ENCODE assay signal across 8 cellular contexts in the genomic region with DNA sequence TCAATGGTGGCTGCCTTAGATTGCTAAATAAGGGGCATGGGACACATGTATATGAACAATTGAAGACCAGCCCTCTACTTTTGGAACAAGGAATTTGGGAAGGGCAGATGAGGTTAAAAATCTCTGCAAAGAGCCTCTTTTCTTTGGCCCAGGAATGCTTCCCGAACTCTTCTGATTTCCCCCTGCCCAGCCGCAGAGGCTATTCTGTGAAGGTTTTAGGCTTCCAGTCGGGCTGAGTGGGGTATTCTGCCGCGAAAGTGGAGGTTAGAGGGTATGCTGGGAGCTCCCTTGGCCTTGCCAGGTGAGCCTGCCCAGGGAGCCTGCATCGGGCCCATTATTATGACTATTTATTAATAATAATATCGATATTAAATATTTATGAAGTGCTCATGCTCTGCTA. TPM values are rescaled to one million over a fixed set of nuclear protein-coding genes. Genes with fewer than 3 reads are reported as not detected.
DNase-seq lines count a peak whose midpoint lies in the region; ATAC-seq and TF ChIP-seq lines count a peak whose summit lies in the region.

No MANE protein-coding gene starts in this region.

- H2AFZ ChIP-seq in Loucy (ENCODE audit: low read length), result 0 out of 2 replicates have a peak overlapping the region, but pooled peaks have one; percentile 6

- H3K9me3 Mint-ChIP-seq in neural crest cell, result no peaks in the 10 kb centered on the region

- H3K27ac ChIP-seq in dorsolateral prefrontal cortex, result peak overlapping the region; percentile 91 to 100 (median 98)

- no peak overlapping the region for H3K27ac Mint-ChIP-seq in neural crest cell (ENCODE audit: unreplicated experiment)

- no peak for DNase-seq in AG10803 (ENCODE audit: low read depth)
- peak in 1 of 10 donors; percentile 30 for DNase-seq in dorsolateral prefrontal cortex
- no peak for DNase-seq in neural crest cell (ENCODE audit: low read depth, low spot score)
- DNase-seq in HuH-7.5 (ENCODE audit: low spot score), result no peak
- no peak for DNase-seq in RKO (ENCODE audit: low spot score)

- no peaks in the 10 kb centered on the region for H3F3A ChIP-seq in Loucy (ENCODE audit: low read depth)

- H3K9me2 ChIP-seq in Loucy (replicated peaks; ENCODE audit: low read depth, low read length), result no peaks in the 10 kb centered on the region

- H3K4me2 ChIP-seq in Loucy (ENCODE audit: low read depth, low read length, poor library complexity, severe bottlenecking), result peak overlapping the region; percentile 89

- H3K9ac ChIP-seq in Loucy (ENCODE audit: low read depth, low read length, poor library complexity, severe bottlenecking), result no peak overlapping the region

- TF ChIP-seq CTCF in AG10803 (conservative IDR thresholded peaks at IDR 0.05; ENCODE audit: low read length) (no peak), Loucy (conservative IDR thresholded peaks at IDR 0.05; ENCODE audit: low read length) (no peak), dorsolateral prefrontal cortex (IDR thresholded peaks at IDR 0.05 in 54 of 56, conservative IDR thresholded peaks at IDR 0.05 in 2 of 56; ENCODE audit: low read depth in 1 of 56, partially characterized antibody in 56 of 56) (no peak), neural crest cell (conservative IDR thresholded peaks at IDR 0.05) (no peak)

- H3K36me3 ChIP-seq in Loucy (ENCODE audit: insufficient read depth, low read length), result no peaks in the 10 kb centered on the region

- H3K4me3 ChIP-seq in AG10803 (ENCODE audit: low read length), result peak overlapping the region; percentile 81
- H3K4me3 ChIP-seq in Loucy (ENCODE audit: low read length, poor library complexity, severe bottlenecking), result peak overlapping the region; percentile 83
- peak overlapping the region; percentile 56 to 96 (median 86) for H3K4me3 ChIP-seq in dorsolateral prefrontal cortex

- no peaks in the 10 kb centered on the region for H3K9me3 ChIP-seq in Loucy (ENCODE audit: insufficient read depth, low read depth, low read length)

- peaks cover 14% of the 10 kb centered on the region for H3K4me1 ChIP-seq in Loucy (ENCODE audit: insufficient read depth, low read length, poor library complexity, severe bottlenecking)

- intact Hi-C loops in dorsolateral prefrontal cortex (cut with DNase I), result loop anchor here (2.0 to 10.0 kb wide), 3 partner anchors 44 to 452 kb away; a partner anchor contains a TSS

- H3K27me3 ChIP-seq in Loucy (ENCODE audit: insufficient read depth, low read length, poor library complexity, severe bottlenecking) (no peaks in the 10 kb centered on the region), dorsolateral prefrontal cortex (no peaks in the 10 kb centered on the region)

- H3K36me3 Mint-ChIP-seq in neural crest cell (ENCODE audit: low read depth), result no peaks in the 10 kb centered on the region

- ATAC-seq in HG03280 (IDR thresholded peaks at IDR 0.05; ENCODE audit: unreplicated experiment), result no peak
- no peak for ATAC-seq in GM21786 (IDR thresholded peaks at IDR 0.05; ENCODE audit: unreplicated experiment)

- H3K4me1 Mint-ChIP-seq in neural crest cell, result peaks cover 17% of the 10 kb centered on the region

- no peaks in the 10 kb centered on the region for H3K79me2 ChIP-seq in Loucy (ENCODE audit: insufficient read depth, low read length)

- H3K27me3 Mint-ChIP-seq in neural crest cell (ENCODE audit: low read depth), result no peaks in the 10 kb centered on the region

- H3K4me3 Mint-ChIP-seq in neural crest cell, result peak overlapping the region; percentile 79

- H4K20me1 ChIP-seq in Loucy (ENCODE audit: insufficient read depth, low read length, poor library complexity, severe bottlenecking), result no peaks in the 10 kb centered on the region

RNA-seq across cellular contexts. Expression of a gene that starts 1.2 kb away (rescaled TPM):
- total RNA-seq in dorsolateral prefrontal cortex (100 to 1,000 TPM in 9 of 120 experiments, 10 to 100 TPM in 111; 55.9 to 145 (median 76.9) TPM), neural crest cell (7.7 and 9.3 TPM in 2 replicates)

RNA-seq across cellular contexts. Expression of a gene that starts 22.0 kb away (rescaled TPM):
- 100 to 1,000 TPM in 119 of 120 experiments, 10 to 100 TPM in 1; 91.8 to 231 (median 151) TPM for total RNA-seq in dorsolateral prefrontal cortex
- total RNA-seq in neural crest cell, result 70.0 and 80.4 TPM in 2 replicates

RNA-seq across cellular contexts. Expression of a gene that starts 43.7 kb away (rescaled TPM):
- total RNA-seq in dorsolateral prefrontal cortex (10 to 100 TPM; 24.3 to 46.0 (median 36.2) TPM), neural crest cell (28.5 and 28.8 TPM in 2 replicates)

RNA-seq across cellular contexts. Expression of a gene that starts 53.6 kb away (rescaled TPM):
- total RNA-seq in dorsolateral prefrontal cortex (1 to 10 TPM in 67 of 120 experiments, under 1 TPM in 34, not detected in 19; 0.23 to 3.3 (median 1.4) TPM), neural crest cell (0.82 and 1.6 TPM in 2 replicates)
